12 cellular contexts compared by ENCODE assay signal in the genomic region with DNA sequence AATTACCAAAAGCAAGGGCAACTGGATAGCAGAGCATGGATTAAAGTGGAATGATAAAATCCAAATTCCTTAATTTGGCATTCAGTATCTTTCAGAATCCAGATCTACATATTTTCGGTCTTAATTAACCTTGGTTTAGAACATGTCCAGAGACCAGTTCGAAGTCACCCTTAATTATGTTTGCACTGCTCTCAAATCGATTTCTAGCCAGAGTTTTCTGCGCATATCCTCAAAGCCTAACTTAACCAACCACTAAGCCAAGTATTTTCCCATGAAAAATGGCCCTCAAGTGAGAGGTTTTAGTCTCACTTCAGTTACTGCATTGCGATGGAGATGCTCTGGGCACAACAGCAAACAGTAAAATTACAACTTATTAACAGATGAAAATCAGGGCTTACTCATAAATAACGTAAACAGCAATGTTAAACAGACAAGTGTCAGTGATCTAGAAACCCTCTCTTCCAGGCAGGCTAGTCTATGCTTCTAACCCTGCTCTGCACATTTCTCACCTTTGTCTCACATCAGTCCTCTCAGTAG. TPM values are rescaled to one million over a fixed set of nuclear protein-coding genes. Genes with fewer than 3 reads are reported as not detected.
DNase-seq lines count a peak whose midpoint lies in the region; ATAC-seq and TF ChIP-seq lines count a peak whose summit lies in the region.
"Had no signal": no experiment of that assay in that cellular context is flagged by ENCODE, and none has a peak within 500 bp of the region (broad histone marks: within the 10 kb centered on the region; RNA-seq: fewer than 3 reads in every experiment).

No MANE protein-coding gene starts in this region.

- peak overlapping the region; percentile 53 for H3K27ac Mint-ChIP-seq in MCF 10A (ENCODE audit: low read depth, unreplicated experiment)
- H3K27ac Mint-ChIP-seq: activated T-helper 2 cell treated with anti-CD3 and anti-CD28 coated beads, Interferon-gamma antibody, Interleukin-2, Interleukin-4, amounts not matched to agents 10 μg/mL and 5 μg/mL and 100 μg/mL, durations not matched to agents 14 hours and 24 hours and 36 hours had no signal

- H3K4me3 Mint-ChIP-seq in MCF 10A (ENCODE audit: unreplicated experiment): peak overlapping the region; percentile 94

- H3K4me1 Mint-ChIP-seq in MCF 10A (ENCODE audit: insufficient read depth, unreplicated experiment): peaks cover 27% of the 10 kb centered on the region

- POLR2A ChIA-PET in MCF 10A (lab: Yijun Ruan, JAX): interaction anchor here (0.6 to 1.8 kb wide), 13 partner anchors 9 to 302 kb away, joined by 3 to 10 read pairs (median 3); no protein-coding TSS in a partner anchor

- intact Hi-C loops in MCF 10A (cut with micrococcal nuclease) (no loop called here), lower lobe of right lung (cut with DNase I) (no loop called here)

- H3K27ac ChIP-seq in ACC112 (ENCODE audit: low read depth, low read length) (no peak overlapping the region), HUES48 (ENCODE audit: low read depth, low read length) (peak overlapping the region; percentile 34), lower lobe of right lung (no peak overlapping the region)
- H3K27ac ChIP-seq: C4-2B had no signal

- no peak for ATAC-seq in lower lobe of right lung
- no peak for ATAC-seq in GM21528 (IDR thresholded peaks at IDR 0.05; ENCODE audit: low FRiP score, unreplicated experiment)

- peaks cover 26% of the 10 kb centered on the region for H3K36me3 Mint-ChIP-seq in MCF 10A (ENCODE audit: insufficient read depth, unreplicated experiment)

- no peaks in the 10 kb centered on the region for H3K27me3 ChIP-seq in ACC112 (ENCODE audit: insufficient read depth, low read length)
- no peaks in the 10 kb centered on the region for H3K27me3 ChIP-seq in HUES48 (ENCODE audit: control insufficient read depth, insufficient read depth, low read length)
- no peaks in the 10 kb centered on the region for H3K27me3 ChIP-seq in lower lobe of right lung (ENCODE audit: low read depth)

- peaks cover 92% of the 10 kb centered on the region for H3K79me2 ChIP-seq in ACC112 (ENCODE audit: control insufficient read depth, insufficient read depth, low read length, unreplicated experiment)

- DNase-seq in MCF 10A (ENCODE audit: unreplicated experiment): no peak
- no peak for DNase-seq in lower lobe of right lung
- no peak for DNase-seq in EL
- DNase-seq in H4 (ENCODE audit: low spot score): no peak
- DNase-seq in COR-L47 (lab: John Stamatoyannopoulos, UW): no peak
- DNase-seq: erythroblast, NCI-H526 treated with DMSO at 0.1 percent for 48 hours had no signal

- 0 out of 2 replicates have a peak, but pooled peaks cover 3% of the 10 kb centered on the region for H3K36me3 ChIP-seq in ACC112 (ENCODE audit: insufficient read depth, low read length)
- no peaks in the 10 kb centered on the region for H3K36me3 ChIP-seq in HUES48 (ENCODE audit: control insufficient read depth, insufficient read depth, low read length)
- H3K36me3 ChIP-seq in lower lobe of right lung: no peaks in the 10 kb centered on the region

- H3K4me3 ChIP-seq in ACC112 (ENCODE audit: low read depth, low read length): peak overlapping the region; percentile 91
- peak overlapping the region; percentile 41; the same call in 1 of the 2 replicates for H3K4me3 ChIP-seq in HUES48 (ENCODE audit: low read depth, low read length)
- peak overlapping the region; percentile 96 for H3K4me3 ChIP-seq in lower lobe of right lung

- H3K9ac ChIP-seq in HUES48 (ENCODE audit: low read depth, low read length): no peak overlapping the region; the same call in 1 of the 2 replicates

- TF ChIP-seq CTCF in MCF 10A (IDR thresholded peaks at IDR 0.05; ENCODE audit: unreplicated experiment): no peak
- no peak for TF ChIP-seq CTCF in lower lobe of right lung (IDR thresholded peaks at IDR 0.05)

- no peaks in the 10 kb centered on the region for H3K27me3 Mint-ChIP-seq in MCF 10A (ENCODE audit: insufficient read depth, unreplicated experiment)

- CTCF ChIA-PET in MCF 10A (lab: Yijun Ruan, JAX): interaction anchor here (0.7 to 1.6 kb wide), 7 partner anchors 8 to 373 kb away, joined by 3 to 6 read pairs (median 3); no protein-coding TSS in a partner anchor

- no TSS peak for BruUV-seq in MCF 10A (replicated peaks; lab: Mats Ljungman, UMichigan)

- H3K9me3 ChIP-seq in HUES48 (ENCODE audit: control insufficient read depth, insufficient read depth, low read length) (no peaks in the 10 kb centered on the region), lower lobe of right lung (no peaks in the 10 kb centered on the region)

- no peak overlapping the region for H2AFZ ChIP-seq in ACC112 (ENCODE audit: low read length, unreplicated experiment)

- H3K9me3 Mint-ChIP-seq in MCF 10A (ENCODE audit: unreplicated experiment): no peaks in the 10 kb centered on the region
- H3K9me3 Mint-ChIP-seq: activated T-helper 2 cell treated with anti-CD3 and anti-CD28 coated beads, Interferon-gamma antibody, Interleukin-2, Interleukin-4, amounts not matched to agents 10 μg/mL and 5 μg/mL and 100 μg/mL, durations not matched to agents 14 hours and 24 hours and 36 hours had no signal

- peaks cover 39% of the 10 kb centered on the region for H3K4me1 ChIP-seq in ACC112 (ENCODE audit: control insufficient read depth, insufficient read depth, low read length, unreplicated experiment)
- peaks cover 43% of the 10 kb centered on the region for H3K4me1 ChIP-seq in HUES48 (ENCODE audit: control insufficient read depth, insufficient read depth, low read length)
- peaks cover 59% of the 10 kb centered on the region for H3K4me1 ChIP-seq in lower lobe of right lung

RNA-seq across cellular contexts. Expression of a gene that starts 4.5 kb away (rescaled TPM):
- total RNA-seq in MCF 10A (2022) (389 and 391 TPM in 2 replicates), lower lobe of right lung (317 TPM)
- total RNA-seq in H4 (2014; rRNA removed; shearing (Covaris generic)): 120 and 187 TPM in 2 replicates

Comparison
In these comparisons a context has a peak if more than half of its experiments do, and no peak if none do; other contexts are left out.
1. H3K4me3 ChIP-seq: peak in every context shown above with its lines; median percentile 96 in lower lobe of right lung; 91 in ACC112; 41 in HUES48.